11 cellular contexts compared by ENCODE assay signal in genomic region chr3:133491481-133492059, GRCh38.
DNase-seq lines count a peak whose midpoint lies in the region; ATAC-seq and TF ChIP-seq lines count a peak whose summit lies in the region.
"Had no signal": no experiment of that assay in that cellular context is flagged by ENCODE, and none has a peak within 500 bp of the region (broad histone marks: within the 10 kb centered on the region; RNA-seq: fewer than 3 reads in every experiment).

No MANE protein-coding gene starts in this region.

- peaks cover 70% of the 10 kb centered on the region for H3K4me1 Mint-ChIP-seq in CD8-positive, alpha-beta T cell (ENCODE audit: low read depth)
- H3K4me1 Mint-ChIP-seq in activated CD8-positive, alpha-beta T cell treated with anti-CD3 and anti-CD28 coated beads, Interleukin-2, amount 10 ng/mL, durations not matched to agents 7 days and 5 days (ENCODE audit: low read depth), result peaks cover 54% of the 10 kb centered on the region

- TF ChIP-seq CTCF in CD8-positive, alpha-beta T cell (IDR thresholded peaks at IDR 0.05), result no peak
- no peak for TF ChIP-seq CTCF in testis (IDR thresholded peaks at IDR 0.05)

- H3K27ac Mint-ChIP-seq in CD8-positive, alpha-beta T cell, result peak overlapping the region; percentile 96
- H3K27ac Mint-ChIP-seq in activated CD8-positive, alpha-beta T cell treated with anti-CD3 and anti-CD28 coated beads, Interleukin-2, amount 10 ng/mL, durations not matched to agents 7 days and 5 days, result peak overlapping the region; percentile 87

- H3K9me3 Mint-ChIP-seq in CD8-positive, alpha-beta T cell, result no peaks in the 10 kb centered on the region
- H3K9me3 Mint-ChIP-seq in activated CD8-positive, alpha-beta T cell treated with anti-CD3 and anti-CD28 coated beads, Interleukin-2, amount 10 ng/mL, durations not matched to agents 7 days and 5 days (ENCODE audit: insufficient read depth), result no peaks in the 10 kb centered on the region

- DNase-seq in CD8-positive, alpha-beta T cell, result no peak
- DNase-seq in activated CD8-positive, alpha-beta T cell treated with anti-CD3 and anti-CD28 coated beads, Interleukin-2, amount 10 ng/mL, durations not matched to agents 7 days and 5 days, result no peak
- DNase-seq in Kasumi-1 (lab: John Stamatoyannopoulos, UW) (no peak), UCSD-AML1 (lab: John Stamatoyannopoulos, UW; ENCODE audit: unreplicated experiment) (no peak), testis (no peak)
- DNase-seq in effector CD8-positive, alpha-beta T cell (lab: John Stamatoyannopoulos, UW), result no peak
- DNase-seq: Calu3, mesendoderm, NCI-H1694 had no signal

- no peaks in the 10 kb centered on the region for H3K36me3 ChIP-seq in CD8-positive, alpha-beta T cell (ENCODE audit: insufficient read depth, low read length)
- no peaks in the 10 kb centered on the region for H3K36me3 ChIP-seq in testis (ENCODE audit: low read depth, missing control alignments)

- no peak for TF ChIP-seq POLR2A in testis (IDR thresholded peaks at IDR 0.05)

- intact Hi-C loops in CD8-positive, alpha-beta T cell (cut with DNase I, micrococcal nuclease), result loop anchor here (5.0 to 10.0 kb wide), 4 partner anchors 316 to 993 kb away; partner anchors contain the start of genes ANAPC13 (in 1 of the 2), CEP63 (in 1 of the 2), NPHP3 (in 1 of the 2) and SRPRB (in 1 of the 2)
- intact Hi-C loops in testis (cut with DNase I; ENCODE audit: low total_unique reads), result no loop called here

- no peaks in the 10 kb centered on the region for H3K27me3 ChIP-seq in CD8-positive, alpha-beta T cell (ENCODE audit: insufficient read depth, low read length)
- no peaks in the 10 kb centered on the region for H3K27me3 ChIP-seq in testis

- peak overlapping the region; percentile 61 for H3K27ac ChIP-seq in CD8-positive, alpha-beta T cell (ENCODE audit: low read depth, low read length)
- H3K27ac ChIP-seq in testis, result no peak overlapping the region

- H3K4me1 ChIP-seq in CD8-positive, alpha-beta T cell (ENCODE audit: insufficient read depth, low read length), result peaks cover 64% of the 10 kb centered on the region
- no peaks in the 10 kb centered on the region for H3K4me1 ChIP-seq in testis

- peak overlapping the region; percentile 14 for H3K4me3 ChIP-seq in CD8-positive, alpha-beta T cell (ENCODE audit: low read depth, low read length)
- no peak overlapping the region for H3K4me3 ChIP-seq in testis

- ATAC-seq in CD8-positive, alpha-beta T cell, result no peak
- ATAC-seq in GM19351 (IDR thresholded peaks at IDR 0.05; ENCODE audit: unreplicated experiment) (peak; percentile 24), HG03025 (IDR thresholded peaks at IDR 0.05; ENCODE audit: low FRiP score, unreplicated experiment) (peak; percentile 8)
- no peak for ATAC-seq in activated CD8-positive, alpha-beta T cell treated with anti-CD3 and anti-CD28 coated beads, Interleukin-2, amount 10 ng/mL, durations not matched to agents 7 days and 5 days

- peak overlapping the region; percentile 69 for H3K4me3 Mint-ChIP-seq in CD8-positive, alpha-beta T cell
- H3K4me3 Mint-ChIP-seq in activated CD8-positive, alpha-beta T cell treated with anti-CD3 and anti-CD28 coated beads, Interleukin-2, amount 10 ng/mL, durations not matched to agents 7 days and 5 days, result peak overlapping the region; percentile 60

- WGBS in testis, 2 donors, result 85 to 100% methylated on average over 2 to 3 of the region's 3 CpGs

- no peaks in the 10 kb centered on the region for H3K9me3 ChIP-seq in CD8-positive, alpha-beta T cell (ENCODE audit: low read length)
- no peaks in the 10 kb centered on the region for H3K9me3 ChIP-seq in testis

- H3K27me3 Mint-ChIP-seq in CD8-positive, alpha-beta T cell (ENCODE audit: low read depth), result no peaks in the 10 kb centered on the region
- H3K27me3 Mint-ChIP-seq in activated CD8-positive, alpha-beta T cell treated with anti-CD3 and anti-CD28 coated beads, Interleukin-2, amount 10 ng/mL, durations not matched to agents 7 days and 5 days (ENCODE audit: low read depth), result no peaks in the 10 kb centered on the region

- POLR2A ChIA-PET in CD8-positive, alpha-beta T cell (lab: Charles Lee), result interaction anchor here (0.5 to 6.1 kb wide), 7 partner anchors 11 to 93 kb away, joined by 3 to 72 read pairs (median 4); partner anchors contain the start of gene CDV3
- POLR2A ChIA-PET in activated CD8-positive, alpha-beta T cell treated with anti-CD3 and anti-CD28 coated beads, Interleukin-2, amount 10 ng/mL, durations not matched to agents 7 days and 5 days (lab: Charles Lee), result interaction anchor here (1.1 to 5.7 kb wide), 6 partner anchors 9 to 84 kb away, joined by 3 to 95 read pairs (median 6); partner anchors contain the start of gene CDV3

- CTCF ChIA-PET in CD8-positive, alpha-beta T cell (lab: Charles Lee), result interaction anchor here (1.2 to 7.0 kb wide), 4 partner anchors 9 to 85 kb away, joined by 3 to 110 read pairs (median 8); partner anchors contain the start of gene CDV3
- CTCF ChIA-PET in activated CD8-positive, alpha-beta T cell treated with anti-CD3 and anti-CD28 coated beads, Interleukin-2, amount 10 ng/mL, durations not matched to agents 7 days and 5 days (lab: Charles Lee), result interaction anchor here (0.6 to 7.7 kb wide), 6 partner anchors 8 to 87 kb away, joined by 3 to 102 read pairs (median 4); partner anchors contain the start of gene CDV3

- no peaks in the 10 kb centered on the region for H3K36me3 Mint-ChIP-seq in CD8-positive, alpha-beta T cell
- H3K36me3 Mint-ChIP-seq in activated CD8-positive, alpha-beta T cell treated with anti-CD3 and anti-CD28 coated beads, Interleukin-2, amount 10 ng/mL, durations not matched to agents 7 days and 5 days (ENCODE audit: low read depth), result peaks cover 5% of the 10 kb centered on the region

Comparison
In these comparisons a context has a peak if more than half of its experiments do, and no peak if none do; other contexts are left out.
1. ATAC-seq: peak in GM19351 (single experiment) and HG03025 (single experiment); none in CD8-positive, alpha-beta T cell (single experiment) and activated CD8-positive, alpha-beta T cell treated with anti-CD3 and anti-CD28 coated beads, Interleukin-2, amount 10 ng/mL, durations not matched to agents 7 days and 5 days (single experiment).